ENCODE assay signal across 2 cellular contexts in genomic region chr6:134523903-134524302, GRCh38.
A peak's percentile ranks its signal among the peaks of the same experiment; 100 is the strongest.
TF ChIP-seq lines count a peak whose summit lies in the region.

No MANE protein-coding gene starts in this region.

TF ChIP-seq in liver, 16 proteins besides CTCF, POLR2A, EP300 and RAD21 (continued from another document):
- peak; percentile 48 for TF ChIP-seq YY1 (IDR thresholded peaks at IDR 0.05)
- no peak for TF ChIP-seq FOXA1 (IDR thresholded peaks at IDR 0.05)
- TF ChIP-seq TAF1 (conservative IDR thresholded peaks at IDR 0.05), result no peak
- TF ChIP-seq JUND (IDR thresholded peaks at IDR 0.05), result peak in 1 of 2 donors; percentile 66
TF ChIP-seq in liver: peak in this region for 7.

TF ChIP-seq in HepG2, 621 proteins besides CTCF, POLR2A, EP300 and RAD21 (continued from another document):
- TF ChIP-seq DZIP1 (CRISPR knock-in tag; IDR thresholded peaks at IDR 0.05), result no peak
- TF ChIP-seq SSRP1 (CRISPR knock-in tag; IDR thresholded peaks at IDR 0.05), result no peak
- TF ChIP-seq ZNF841 (CRISPR knock-in tag; IDR thresholded peaks at IDR 0.05; ENCODE audit: borderline replicate concordance), result no peak
- no peak for TF ChIP-seq ZHX2 (IDR thresholded peaks at IDR 0.05; ENCODE audit: low read depth)
- TF ChIP-seq ZHX2 (CRISPR knock-in tag; IDR thresholded peaks at IDR 0.05; ENCODE audit: borderline replicate concordance), result no peak
- no peak for TF ChIP-seq ZNF616 (CRISPR knock-in tag; IDR thresholded peaks at IDR 0.05; ENCODE audit: low read depth)
